25 cellular contexts compared by ENCODE assay signal in the genomic region with DNA sequence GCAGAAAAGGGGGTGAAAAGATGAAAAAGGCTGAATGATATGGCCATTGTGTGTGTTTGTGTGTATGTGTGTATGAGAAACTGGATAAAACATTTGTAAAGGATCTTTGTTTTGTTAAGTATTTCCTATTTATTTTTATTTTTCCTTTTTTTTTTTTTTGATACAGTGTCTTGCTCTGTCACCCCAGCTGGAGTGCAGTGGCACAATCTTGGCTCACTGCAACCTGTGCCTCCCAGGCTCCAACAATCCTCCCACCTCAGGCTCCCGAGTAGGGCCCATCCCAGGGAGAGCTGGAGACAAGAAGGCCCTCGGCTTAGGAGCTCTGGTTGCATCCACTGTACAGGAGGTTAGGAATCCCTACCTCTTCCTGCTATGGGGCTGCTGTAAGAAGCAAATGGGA. TPM values are rescaled to one million over a fixed set of nuclear protein-coding genes. Genes with fewer than 3 reads are reported as not detected.
"Had no signal": no experiment of that assay in that cellular context is flagged by ENCODE, and none has a peak within 500 bp of the region (broad histone marks: within the 10 kb centered on the region; RNA-seq: fewer than 3 reads in every experiment).

No MANE protein-coding gene starts in this region.

- H3K27me3 Mint-ChIP-seq: type B pancreatic cell had no signal

- H3K36me3 Mint-ChIP-seq: activated CD4-positive, alpha-beta memory T cell treated with anti-CD3 and anti-CD28 coated beads for 36 hours; naive thymus-derived CD4-positive, alpha-beta T cell; stimulated activated memory B cell treated with anti-CD40 and anti-IgM and Interleukin-4, amounts not matched to agents 10 μg/mL and 1 μg/mL and 100 μg/mL, for 72 hours; type B pancreatic cell had no signal

- H3K9me3 ChIP-seq: ovary, stomach, vagina had no signal

- H3K4me3 ChIP-seq: coronary artery, lung, ovary, smooth muscle cell, stomach, vagina had no signal

- H3K36me3 ChIP-seq: ovary, stomach, vagina had no signal

- FAIRE-seq: bronchial epithelial cell had no signal

- DNase-seq: activated CD4-positive, alpha-beta memory T cell treated with anti-CD3 and anti-CD28 coated beads for 36 hours; activated CD4-positive, alpha-beta T cell treated with anti-CD3 and anti-CD28 coated beads for 48 hours; activated effector memory CD4-positive, alpha-beta T cell treated with Interleukin-2 at 50 U/mL for 16 hours; activated naive CD4-positive, alpha-beta T cell treated with anti-CD3 and anti-CD28 coated beads for 36 hours; activated T-cell treated with anti-CD3 and anti-CD28 coated beads, Interleukin-2, amount 50 U/mL, for 48 hours; amygdala; foreskin keratinocyte; naive thymus-derived CD4-positive, alpha-beta T cell; right cardiac atrium; stimulated activated CD4-positive, alpha-beta T cell treated with anti-CD3 and anti-CD28 coated beads, Interleukin-15, amount 100 ng/mL, for 24 hours; stomach had no signal

- H3K4me1 Mint-ChIP-seq: stimulated activated memory B cell treated with anti-CD40 and anti-IgM and Interleukin-4, amounts not matched to agents 10 μg/mL and 1 μg/mL and 100 μg/mL, for 72 hours had no signal

- H3K27me3 ChIP-seq: foreskin keratinocyte, ovary, stomach, vagina had no signal

- H3K4me3 Mint-ChIP-seq: activated CD4-positive, alpha-beta memory T cell treated with anti-CD3 and anti-CD28 coated beads for 36 hours; activated naive CD4-positive, alpha-beta T cell treated with anti-CD3 and anti-CD28 coated beads for 36 hours; naive thymus-derived CD4-positive, alpha-beta T cell; stimulated activated memory B cell treated with anti-CD40 and anti-IgM and Interleukin-4, amounts not matched to agents 10 μg/mL and 1 μg/mL and 100 μg/mL, for 72 hours; T-helper 1 cell treated with Interleukin-12 subunit alpha and Interleukin-12 subunit beta and Interleukin-4 antibody, amounts not matched to agents 30 μg/mL and 1 μg/mL, for 36 hours; type B pancreatic cell had no signal

- H3K9me3 Mint-ChIP-seq: activated CD4-positive, alpha-beta memory T cell treated with anti-CD3 and anti-CD28 coated beads for 36 hours; activated naive CD4-positive, alpha-beta T cell treated with anti-CD3 and anti-CD28 coated beads for 36 hours; naive thymus-derived CD4-positive, alpha-beta T cell; stimulated activated memory B cell treated with anti-CD40 and anti-IgM and Interleukin-4, amounts not matched to agents 10 μg/mL and 1 μg/mL and 100 μg/mL, for 72 hours; T-helper 1 cell treated with Interleukin-12 subunit alpha and Interleukin-12 subunit beta and Interleukin-4 antibody, amounts not matched to agents 30 μg/mL and 1 μg/mL, for 36 hours; type B pancreatic cell had no signal

- H3K27ac Mint-ChIP-seq: activated CD4-positive, alpha-beta memory T cell treated with anti-CD3 and anti-CD28 coated beads for 36 hours; activated naive CD4-positive, alpha-beta T cell treated with anti-CD3 and anti-CD28 coated beads for 36 hours; stimulated activated memory B cell treated with anti-CD40 and anti-IgM and Interleukin-4, amounts not matched to agents 10 μg/mL and 1 μg/mL and 100 μg/mL, for 72 hours; T-helper 1 cell treated with Interleukin-12 subunit alpha and Interleukin-12 subunit beta and Interleukin-4 antibody, amounts not matched to agents 30 μg/mL and 1 μg/mL, for 36 hours; type B pancreatic cell had no signal

- ATAC-seq: foreskin keratinocyte; left lobe of liver; naive thymus-derived CD4-positive, alpha-beta T cell; right cardiac atrium; stimulated activated memory B cell treated with anti-CD40 and anti-IgM and Interleukin-4, amounts not matched to agents 10 μg/mL and 1 μg/mL and 100 μg/mL, for 72 hours had no signal

- H3K27ac ChIP-seq: coronary artery, foreskin keratinocyte, ovary, stomach, vagina had no signal

RNA-seq across cellular contexts. Expression of a gene that starts 6.9 kb away (rescaled TPM):
- total RNA-seq: activated CD4-positive, alpha-beta memory T cell treated with anti-CD3 and anti-CD28 coated beads for 36 hours; activated naive CD4-positive, alpha-beta T cell treated with anti-CD3 and anti-CD28 coated beads for 36 hours; kidney epithelial cell; left lobe of liver; lung; mesenteric fat pad; naive thymus-derived CD4-positive, alpha-beta T cell; pulmonary artery endothelial cell; right cardiac atrium; temporal lobe had no signal
- polyA plus RNA-seq: lung; naive thymus-derived CD4-positive, alpha-beta T cell; ovary; right cardiac atrium had no signal

RNA-seq across cellular contexts. Expression of a gene that starts 18.5 kb away (rescaled TPM):
- total RNA-seq: activated CD4-positive, alpha-beta memory T cell treated with anti-CD3 and anti-CD28 coated beads for 36 hours; activated naive CD4-positive, alpha-beta T cell treated with anti-CD3 and anti-CD28 coated beads for 36 hours; kidney epithelial cell; left lobe of liver; mesenteric fat pad; naive thymus-derived CD4-positive, alpha-beta T cell; pulmonary artery endothelial cell; right cardiac atrium; stomach; temporal lobe had no signal
- polyA plus RNA-seq: naive thymus-derived CD4-positive, alpha-beta T cell; right cardiac atrium; smooth muscle cell had no signal
